Comparison of ENCODE assay signal across 6 cellular contexts in genomic region chr5:102380174-102380573, GRCh38.
"Had no signal": no experiment of that assay in that cellular context is flagged by ENCODE, and none has a peak within 500 bp of the region (broad histone marks: within the 10 kb centered on the region; RNA-seq: fewer than 3 reads in every experiment).

No MANE protein-coding gene starts in this region.

- H3K36me3 Mint-ChIP-seq: IgD-negative memory B cell had no signal

- H3K4me1 Mint-ChIP-seq: GM23338, H9, IgD-negative memory B cell had no signal

- ATAC-seq: GM23338, HepG2 had no signal

- H3K9me3 Mint-ChIP-seq: GM23338, H9 had no signal

- H3K27me3 Mint-ChIP-seq: IgD-negative memory B cell had no signal

- H3K4me3 Mint-ChIP-seq: GM23338, H9, IgD-negative memory B cell had no signal

- H3K4me2 ChIP-seq: GM23338 had no signal

- H2AFZ ChIP-seq: GM23338 had no signal

- DNase-seq: H9, HCEC 1CT, KBM-7 had no signal

- H3K27ac Mint-ChIP-seq: GM23338, H9, IgD-negative memory B cell had no signal

- H3K4me3 ChIP-seq: GM23338 had no signal
